In genomic region chr9:19379283-19379682, GRCh38 we compare ENCODE assay signal across 8 cellular contexts. TPM values are rescaled to one million over a fixed set of nuclear protein-coding genes. Genes with fewer than 3 reads are reported as not detected.
DNase-seq lines count a peak whose midpoint lies in the region; ATAC-seq, FAIRE-seq and TF ChIP-seq lines count a peak whose summit lies in the region.

No MANE protein-coding gene starts in this region.

- no peak for FAIRE-seq in GM19239 (lab: Jason Lieb, UNC)

- no peak for TF ChIP-seq CTCF in left lung (IDR thresholded peaks at IDR 0.05)
- TF ChIP-seq CTCF in tibial artery (IDR thresholded peaks at IDR 0.05): no peak

- H3K27ac ChIP-seq in adipose tissue (ENCODE audit: low read depth, low read length): peak overlapping the region; percentile 38
- H3K27ac ChIP-seq in left lung: peak overlapping the region; percentile 89 to 95
- H3K27ac ChIP-seq in tibial artery: peak overlapping the region; percentile 92 to 93

- no peaks in the 10 kb centered on the region for H3K27me3 ChIP-seq in left lung
- H3K27me3 ChIP-seq in tibial artery: no peaks in the 10 kb centered on the region

- intact Hi-C loops in left lung (cut with DNase I): no loop called here
- intact Hi-C loops in tibial artery (cut with DNase I; ENCODE audit: low total_unique reads): loop anchor here (2.0 to 10.0 kb wide), 2 partner anchors 78 to 274 kb away; partner anchors contain the start of gene HAUS6

- H3K4me3 ChIP-seq in left lung: peak overlapping the region; percentile 64 to 73
- H3K4me3 ChIP-seq in tibial artery: peak overlapping the region; percentile 61 to 82

- no peak for ATAC-seq in left lung
- ATAC-seq in HG03135 (IDR thresholded peaks at IDR 0.05; ENCODE audit: unreplicated experiment): no peak
- ATAC-seq in GM19328 (IDR thresholded peaks at IDR 0.05; ENCODE audit: unreplicated experiment): no peak

- H3K4me1 ChIP-seq in left lung (peaks cover 18 to 30% of the 10 kb centered on the region in 2 donors), tibial artery (peaks cover 0 to 28% (median 17%) of the 10 kb centered on the region in 4 donors)

- WGBS in adipose tissue, 3 donors: 2 to 8% (median 5%) methylated on average over 12 of the region's 12 CpGs

- H3K36me3 ChIP-seq in left lung (peaks cover 7 to 49% of the 10 kb centered on the region in 2 donors), tibial artery (peaks cover 38 to 46% (median 40%) of the 10 kb centered on the region in 3 donors)

- H3K9me3 ChIP-seq in left lung: no peaks in the 10 kb centered on the region
- no peaks in the 10 kb centered on the region for H3K9me3 ChIP-seq in tibial artery

- peak; percentile 66 for DNase-seq in activated CD8-positive, alpha-beta memory T cell treated with anti-CD3 and anti-CD28 coated beads for 24 hours
- no peak for DNase-seq in activated CD8-positive, alpha-beta memory T cell treated with anti-CD3 and anti-CD28 coated beads, Interleukin-2, amount 50 U/mL, for 4 hours
- DNase-seq in left lung (no peak), tibial artery (no peak), GM19239 (ENCODE audit: insufficient read length, low spot score) (no peak)

RNA-seq across cellular contexts. Expression of gene RPS6, which starts 0.8 kb away (rescaled TPM):
- 1,000 to 10,000 TPM; 1,759 to 4,747 (median 2,625) TPM for polyA plus RNA-seq in adipose tissue
- total RNA-seq in left lung: 1,000 to 10,000 TPM; 1,719 to 1,881 TPM

RNA-seq across cellular contexts. Expression of gene ACER2, which starts 29.5 kb away (rescaled TPM):
- 1 to 10 TPM; 2.9 to 5.6 (median 3.3) TPM for polyA plus RNA-seq in adipose tissue
- total RNA-seq in left lung: 1 to 10 TPM; 3.5 to 8.1 TPM

Comparison
In these comparisons a context has a peak if more than half of its experiments do, and no peak if none do; other contexts are left out.
1. H3K27ac ChIP-seq: peak in every context shown above with its lines; median percentile 92 in tibial artery; 92 in left lung; 38 in adipose tissue.